In genomic region chr4:53960843-53961242, GRCh38 we compare ENCODE assay signal across 2 cellular contexts.
TF ChIP-seq lines count a peak whose summit lies in the region.

No MANE protein-coding gene starts in this region.

TF ChIP-seq in HepG2, 621 proteins besides CTCF, POLR2A, EP300 and RAD21:
- TF ChIP-seq BRCA1 (CRISPR knock-in tag; IDR thresholded peaks at IDR 0.05) (no peak), ZNF574 (CRISPR knock-in tag; IDR thresholded peaks at IDR 0.05) (peak; percentile 55; the same call in 1 of the 2 replicates)

TF ChIP-seq in H1, 55 proteins besides CTCF, POLR2A, EP300 and RAD21:
- TF ChIP-seq HDAC2 (IDR thresholded peaks at IDR 0.05; ENCODE audit: borderline replicate concordance in 1 of 2, low read depth in 2 of 2, low read length in 2 of 2) (no peak), SP1 (IDR thresholded peaks at IDR 0.05; ENCODE audit: low read depth, low read length) (no peak), ZNF274 (IDR thresholded peaks at IDR 0.05; ENCODE audit: borderline replicate concordance, extremely low read depth, low read length) (no peak), ASH2L (IDR thresholded peaks at IDR 0.05; ENCODE audit: low read length) (no peak), RNF2 (IDR thresholded peaks at IDR 0.05; ENCODE audit: borderline replicate concordance, low read depth, low read length, missing control alignments, poor library complexity, severe bottlenecking) (no peak), CBX8 (IDR thresholded peaks at IDR 0.05; ENCODE audit: borderline replicate concordance, low read depth, low read length) (no peak), HDAC6 (IDR thresholded peaks at IDR 0.05; ENCODE audit: low read depth, low read length) (no peak), EGR1 (IDR thresholded peaks at IDR 0.05; ENCODE audit: borderline replicate concordance, low read depth, low read length) (no peak), ATF3 (IDR thresholded peaks at IDR 0.05; ENCODE audit: insufficient read depth, low read depth, low read length) (no peak), SIX5 (IDR thresholded peaks at IDR 0.05; ENCODE audit: low read depth, low read length) (no peak), E2F6 (IDR thresholded peaks at IDR 0.05) (no peak), CBX5 (IDR thresholded peaks at IDR 0.05; ENCODE audit: low read depth, low read length) (no peak), RBBP5 (IDR thresholded peaks at IDR 0.05; ENCODE audit: borderline replicate concordance, low read depth, low read length) (no peak), ATF2 (IDR thresholded peaks at IDR 0.05; ENCODE audit: low read length) (no peak), KDM5A (IDR thresholded peaks at IDR 0.05; ENCODE audit: low read length) (no peak)
TF ChIP-seq in H1: peak in this region for 0.
